ENCODE assay signal across 29 cellular contexts in genomic region chr17:42992872-42993271, GRCh38. TPM values are rescaled to one million over a fixed set of nuclear protein-coding genes. Genes with fewer than 3 reads are reported as not detected.
"Had no signal": no experiment of that assay in that cellular context is flagged by ENCODE, and none has a peak within 500 bp of the region (broad histone marks: within the 10 kb centered on the region; RNA-seq: fewer than 3 reads in every experiment).

No MANE protein-coding gene starts in this region.

- H3K27ac ChIP-seq: adrenal gland, body of pancreas, coronary artery, pancreas, psoas muscle, suprapubic skin, tibial artery, upper lobe of right lung, VCaP had no signal

- H3K27me3 Mint-ChIP-seq: activated CD4-positive, alpha-beta memory T cell treated with anti-CD3 and anti-CD28 coated beads for 36 hours; activated naive CD8-positive, alpha-beta T cell; activated T-helper 17 cell treated with anti-CD3 and anti-CD28 coated beads, Interleukin-2, amount 50 U/mL, for 72 hours; naive thymus-derived CD4-positive, alpha-beta T cell had no signal

- H3K4me1 ChIP-seq: psoas muscle had no signal

- H3K27me3 ChIP-seq: adrenal gland, body of pancreas, pancreas, suprapubic skin, tibial artery, upper lobe of right lung had no signal

- H3K4me2 ChIP-seq: smooth muscle cell had no signal

- DNase-seq: activated CD4-positive, alpha-beta memory T cell treated with anti-CD3 and anti-CD28 coated beads for 36 hours; activated CD4-positive, alpha-beta T cell treated with anti-CD3 and anti-CD28 coated beads for 4 hours; activated T-cell treated with anti-CD3 and anti-CD28 coated beads, Interleukin-2, amount 50 U/mL, for 4 hours; adrenal gland; body of pancreas; endodermal cell; foreskin fibroblast; head of caudate nucleus; hippocampal formation; left cardiac atrium; left ventricle myocardium superior; midbrain; naive thymus-derived CD4-positive, alpha-beta T cell; pancreas; psoas muscle; stimulated activated CD4-positive, alpha-beta T cell treated with anti-CD3 and anti-CD28 coated beads, Interleukin-15, amount 100 ng/mL, for 24 hours; stimulated activated CD4-positive, alpha-beta T cell treated with anti-CD3 and anti-CD28 coated beads, Interleukin-2, amount 100 ng/mL, for 24 hours; stimulated activated naive CD4-positive, alpha-beta T cell; tibial artery; upper lobe of right lung had no signal

- H3K4me3 Mint-ChIP-seq: activated CD4-positive, alpha-beta memory T cell treated with anti-CD3 and anti-CD28 coated beads for 36 hours; activated naive CD8-positive, alpha-beta T cell; activated T-cell treated with anti-CD3 and anti-CD28 coated beads, Interleukin-2, amount 50 U/mL, for 4 hours; activated T-helper 17 cell treated with anti-CD3 and anti-CD28 coated beads, Interleukin-2, amount 50 U/mL, for 72 hours; endodermal cell; naive thymus-derived CD4-positive, alpha-beta T cell had no signal

- H3K27ac Mint-ChIP-seq: activated CD4-positive, alpha-beta memory T cell treated with anti-CD3 and anti-CD28 coated beads for 36 hours; activated naive CD8-positive, alpha-beta T cell; activated T-helper 17 cell treated with anti-CD3 and anti-CD28 coated beads, Interleukin-2, amount 50 U/mL, for 72 hours; endodermal cell had no signal

- H3K9me3 Mint-ChIP-seq: activated CD4-positive, alpha-beta memory T cell treated with anti-CD3 and anti-CD28 coated beads for 36 hours; activated T-cell treated with anti-CD3 and anti-CD28 coated beads, Interleukin-2, amount 50 U/mL, for 4 hours; activated T-helper 17 cell treated with anti-CD3 and anti-CD28 coated beads, Interleukin-2, amount 50 U/mL, for 72 hours; endodermal cell; naive thymus-derived CD4-positive, alpha-beta T cell had no signal

- FAIRE-seq: keratinocyte, pancreas had no signal

- H3K9me3 ChIP-seq: adrenal gland, body of pancreas, pancreas, psoas muscle, suprapubic skin, tibial artery, upper lobe of right lung had no signal

- H3K4me3 ChIP-seq: adrenal gland, body of pancreas, coronary artery, pancreas, psoas muscle, smooth muscle cell, suprapubic skin, tibial artery, upper lobe of right lung had no signal

- ATAC-seq: activated T-cell treated with anti-CD3 and anti-CD28 coated beads, Interleukin-2, amount 50 U/mL, for 4 hours; activated T-helper 17 cell treated with anti-CD3 and anti-CD28 coated beads, Interleukin-2, amount 50 U/mL, for 72 hours; body of pancreas; esophagus mucosa; left cardiac atrium; left ventricle myocardium superior; naive thymus-derived CD4-positive, alpha-beta T cell; pancreas; psoas muscle; upper lobe of right lung had no signal

RNA-seq across cellular contexts. Expression of gene PTGES3L, which starts 13.0 kb away (rescaled TPM):
- polyA plus RNA-seq: naive thymus-derived CD4-positive, alpha-beta T cell had no signal

RNA-seq across cellular contexts. Expression of gene IFI35, which starts 13.7 kb away (rescaled TPM):
- polyA plus RNA-seq: neural cell had no signal
